24 cellular contexts compared by ENCODE assay signal in genomic region chr10:104435822-104436221, GRCh38.
DNase-seq lines count a peak whose midpoint lies in the region; ATAC-seq and TF ChIP-seq lines count a peak whose summit lies in the region.
"Had no signal": no experiment of that assay in that cellular context is flagged by ENCODE, and none has a peak within 500 bp of the region (broad histone marks: within the 10 kb centered on the region; RNA-seq: fewer than 3 reads in every experiment).

No MANE protein-coding gene starts in this region.

- dilution Hi-C loops in mammary epithelial cell (cut with HindIII; ENCODE audit: low sequenced_read_pairs), result no loop called here

- H3K9ac ChIP-seq in mammary epithelial cell (ENCODE audit: insufficient read depth, low read length), result no peak overlapping the region

- H3K4me2 ChIP-seq in mammary epithelial cell (ENCODE audit: insufficient read depth, low read depth, low read length), result no peak overlapping the region
- H3K4me2 ChIP-seq: A549 had no signal

- no peaks in the 10 kb centered on the region for H3K4me1 Mint-ChIP-seq in activated CD4-positive, alpha-beta T cell treated with anti-CD3 and anti-CD28 coated beads, Interleukin-2, amount 10 ng/mL, durations not matched to agents 24 days and 14 days
- no peaks in the 10 kb centered on the region for H3K4me1 Mint-ChIP-seq in activated naive CD4-positive, alpha-beta T cell treated with anti-CD3 and anti-CD28 coated beads for 36 hours (ENCODE audit: low read depth)
- H3K4me1 Mint-ChIP-seq: activated naive CD8-positive, alpha-beta T cell treated with anti-CD3 and anti-CD28 coated beads, Interleukin-2, amount 10 ng/mL, durations not matched to agents 7 days and 5 days; CD4-positive, alpha-beta memory T cell had no signal

- peaks cover 18% of the 10 kb centered on the region for H3K27me3 Mint-ChIP-seq in activated CD4-positive, alpha-beta T cell treated with anti-CD3 and anti-CD28 coated beads, Interleukin-2, amount 10 ng/mL, durations not matched to agents 24 days and 14 days
- H3K27me3 Mint-ChIP-seq in activated naive CD4-positive, alpha-beta T cell treated with anti-CD3 and anti-CD28 coated beads for 36 hours (ENCODE audit: low read depth), result peaks cover 9% of the 10 kb centered on the region
- H3K27me3 Mint-ChIP-seq: dendritic cell treated with granulocyte-macrophage colony-stimulating factor and Interleukin-4, amounts not matched to agents 40 ng/mL and 50 ng/mL, for 4 days had no signal

- H4K20me1 ChIP-seq in mammary epithelial cell (ENCODE audit: insufficient read depth, low read length), result no peaks in the 10 kb centered on the region

- no peaks in the 10 kb centered on the region for H3K9me3 ChIP-seq in mammary epithelial cell (replicated peaks; ENCODE audit: insufficient read depth, low read length)
- H3K9me3 ChIP-seq: A549, stomach, upper lobe of left lung had no signal

- peak; percentile 18 for DNase-seq in activated CD4-positive, alpha-beta T cell treated with anti-CD3 and anti-CD28 coated beads, Interleukin-2, amount 10 ng/mL, durations not matched to agents 24 days and 14 days
- no peak for DNase-seq in activated CD4-positive, alpha-beta T cell treated with anti-CD3 and anti-CD28 coated beads, Interleukin-2, amount 50 U/mL, for 1 hour
- DNase-seq in NCI-H446 (lab: John Stamatoyannopoulos, UW), result peak; percentile 4 to 52
- peak; percentile 62 for DNase-seq in mammary epithelial cell
- DNase-seq in skeletal muscle cell (ENCODE audit: low read depth), result peak; percentile 19
- DNase-seq in activated naive CD4-positive, alpha-beta T cell treated with anti-CD3 and anti-CD28 coated beads for 36 hours, result no peak
- no peak for DNase-seq in DMS114 treated with DMSO at 0.1 percent for 48 hours (lab: John Stamatoyannopoulos, UW; ENCODE audit: unreplicated experiment)
- DNase-seq: activated CD4-positive, CD25-positive, alpha-beta regulatory T cell; activated CD8-positive, alpha-beta memory T cell treated with anti-CD3 and anti-CD28 coated beads for 24 hours; activated naive CD8-positive, alpha-beta T cell treated with anti-CD3 and anti-CD28 coated beads, Interleukin-2, amount 10 ng/mL, durations not matched to agents 7 days and 5 days; brain microvascular endothelial cell; CD4-positive, alpha-beta memory T cell; H7; Karpas-422; NCI-H2227 treated with DMSO at 0.1 percent for 48 hours; stimulated activated CD4-positive, alpha-beta T cell treated with anti-CD3 and anti-CD28 coated beads, Interleukin-1b, Interleukin-23, amount 100 ng/mL, for 48 hours; stomach; upper lobe of left lung had no signal

- H3K27me3 ChIP-seq in mammary epithelial cell (ENCODE audit: insufficient read depth, low read length), result no peaks in the 10 kb centered on the region
- H3K27me3 ChIP-seq: brain microvascular endothelial cell, stomach, upper lobe of left lung had no signal

- no peak overlapping the region for H3K27ac ChIP-seq in mammary epithelial cell (ENCODE audit: insufficient read depth, low read depth, low read length)
- H3K27ac ChIP-seq: A549, brain microvascular endothelial cell, stomach, upper lobe of left lung had no signal

- H3K27ac Mint-ChIP-seq in activated CD4-positive, alpha-beta T cell treated with anti-CD3 and anti-CD28 coated beads, Interleukin-2, amount 10 ng/mL, durations not matched to agents 24 days and 14 days, result no peak overlapping the region
- no peak overlapping the region for H3K27ac Mint-ChIP-seq in activated naive CD4-positive, alpha-beta T cell treated with anti-CD3 and anti-CD28 coated beads for 36 hours
- H3K27ac Mint-ChIP-seq: activated naive CD8-positive, alpha-beta T cell treated with anti-CD3 and anti-CD28 coated beads, Interleukin-2, amount 10 ng/mL, durations not matched to agents 7 days and 5 days; CD4-positive, alpha-beta memory T cell; dendritic cell treated with granulocyte-macrophage colony-stimulating factor and Interleukin-4, amounts not matched to agents 40 ng/mL and 50 ng/mL, for 4 days; T-helper 1 cell treated with Interleukin-12 subunit alpha and Interleukin-12 subunit beta and Interleukin-4 antibody, amounts not matched to agents 30 μg/mL and 1 μg/mL, for 36 hours had no signal

- intact Hi-C loops in activated CD4-positive, alpha-beta T cell treated with anti-CD3 and anti-CD28 coated beads, Interleukin-2, amount 10 ng/mL, durations not matched to agents 24 days and 14 days (cut with micrococcal nuclease), result no loop called here
- intact Hi-C loops in mammary epithelial cell (cut with micrococcal nuclease), result no loop called here
- intact Hi-C loops in activated naive CD4-positive, alpha-beta T cell treated with anti-CD3 and anti-CD28 coated beads for 36 hours (cut with micrococcal nuclease), result no loop called here

- TF ChIP-seq CTCF in mammary epithelial cell (conservative IDR thresholded peaks at IDR 0.05 in 1 of 2, IDR thresholded peaks at IDR 0.05 in 1 of 2; ENCODE audit: extremely low read depth in 1 of 2, insufficient read depth in 1 of 2, low read depth in 1 of 2, low read length in 2 of 2), result no peak

- in situ Hi-C loops in mammary epithelial cell (cut with MboI; ENCODE audit: low sequenced_read_pairs in 2 of 2), result no loop called here

- H3K9me3 Mint-ChIP-seq in activated CD4-positive, alpha-beta T cell treated with anti-CD3 and anti-CD28 coated beads, Interleukin-2, amount 10 ng/mL, durations not matched to agents 24 days and 14 days, result no peaks in the 10 kb centered on the region
- no peaks in the 10 kb centered on the region for H3K9me3 Mint-ChIP-seq in activated naive CD4-positive, alpha-beta T cell treated with anti-CD3 and anti-CD28 coated beads for 36 hours
- H3K9me3 Mint-ChIP-seq: activated naive CD8-positive, alpha-beta T cell treated with anti-CD3 and anti-CD28 coated beads, Interleukin-2, amount 10 ng/mL, durations not matched to agents 7 days and 5 days; dendritic cell treated with granulocyte-macrophage colony-stimulating factor and Interleukin-4, amounts not matched to agents 40 ng/mL and 50 ng/mL, for 4 days; T-helper 1 cell treated with Interleukin-12 subunit alpha and Interleukin-12 subunit beta and Interleukin-4 antibody, amounts not matched to agents 30 μg/mL and 1 μg/mL, for 36 hours had no signal

- H2AFZ ChIP-seq in mammary epithelial cell (ENCODE audit: low read depth, low read length), result no peak overlapping the region

- no peaks in the 10 kb centered on the region for H3K36me3 ChIP-seq in mammary epithelial cell (ENCODE audit: insufficient read depth, low read length)
- H3K36me3 ChIP-seq: brain microvascular endothelial cell, stomach, upper lobe of left lung had no signal

- H3K79me2 ChIP-seq in mammary epithelial cell (ENCODE audit: insufficient read depth, low read length), result no peaks in the 10 kb centered on the region

- 0% methylated on average over 2 of the region's 2 CpGs for WGBS in mammary epithelial cell (ENCODE audit: low coverage, missing lambda C conversion rate)

- BruUV-seq in mammary epithelial cell (replicated peaks; lab: Mats Ljungman, UMichigan), result no TSS peak

- H3K4me3 ChIP-seq in mammary epithelial cell (replicated peaks in 1 of 3; ENCODE audit: insufficient read depth in 1 of 3, low read depth in 2 of 3, low read length in 3 of 3) (no peak overlapping the region), skeletal muscle cell (ENCODE audit: low read depth, low read length) (no peak overlapping the region)
- H3K4me3 ChIP-seq: A549, lung, stomach, upper lobe of left lung had no signal

- CTCF ChIA-PET in mammary epithelial cell (lab: Charles Lee; ENCODE audit: low non-redundant PET), result no interaction called here
- CTCF ChIA-PET in activated naive CD4-positive, alpha-beta T cell treated with anti-CD3 and anti-CD28 coated beads for 36 hours (lab: Charles Lee), result no interaction called here

- no peak overlapping the region for H3K4me3 Mint-ChIP-seq in activated CD4-positive, alpha-beta T cell treated with anti-CD3 and anti-CD28 coated beads, Interleukin-2, amount 10 ng/mL, durations not matched to agents 24 days and 14 days
- no peak overlapping the region for H3K4me3 Mint-ChIP-seq in activated naive CD4-positive, alpha-beta T cell treated with anti-CD3 and anti-CD28 coated beads for 36 hours
- H3K4me3 Mint-ChIP-seq: activated naive CD8-positive, alpha-beta T cell treated with anti-CD3 and anti-CD28 coated beads, Interleukin-2, amount 10 ng/mL, durations not matched to agents 7 days and 5 days; CD4-positive, alpha-beta memory T cell; dendritic cell treated with granulocyte-macrophage colony-stimulating factor and Interleukin-4, amounts not matched to agents 40 ng/mL and 50 ng/mL, for 4 days; T-helper 1 cell treated with Interleukin-12 subunit alpha and Interleukin-12 subunit beta and Interleukin-4 antibody, amounts not matched to agents 30 μg/mL and 1 μg/mL, for 36 hours had no signal

- peaks cover 18% of the 10 kb centered on the region for H3K4me1 ChIP-seq in mammary epithelial cell (ENCODE audit: insufficient read depth, low read length)
- H3K4me1 ChIP-seq: A549, stomach, upper lobe of left lung had no signal

- no peaks in the 10 kb centered on the region for H3K36me3 Mint-ChIP-seq in activated CD4-positive, alpha-beta T cell treated with anti-CD3 and anti-CD28 coated beads, Interleukin-2, amount 10 ng/mL, durations not matched to agents 24 days and 14 days (ENCODE audit: low read depth)
- no peaks in the 10 kb centered on the region for H3K36me3 Mint-ChIP-seq in activated naive CD4-positive, alpha-beta T cell treated with anti-CD3 and anti-CD28 coated beads for 36 hours (ENCODE audit: low read depth)
- H3K36me3 Mint-ChIP-seq: activated naive CD8-positive, alpha-beta T cell treated with anti-CD3 and anti-CD28 coated beads, Interleukin-2, amount 10 ng/mL, durations not matched to agents 7 days and 5 days; CD4-positive, alpha-beta memory T cell had no signal

- no peak for ATAC-seq in HG02840 (IDR thresholded peaks at IDR 0.05; ENCODE audit: low FRiP score, unreplicated experiment)
- ATAC-seq: A549, sciatic nerve had no signal

Comparison
In these comparisons a context has a peak if more than half of its experiments do, and no peak if none do; other contexts are left out.
1. DNase-seq: peak in activated CD4-positive, alpha-beta T cell treated with anti-CD3 and anti-CD28 coated beads, Interleukin-2, amount 10 ng/mL, durations not matched to agents 24 days and 14 days (single experiment), NCI-H446 (2 of 2), mammary epithelial cell (single experiment) and skeletal muscle cell (single experiment); none in activated CD4-positive, alpha-beta T cell treated with anti-CD3 and anti-CD28 coated beads, Interleukin-2, amount 50 U/mL, for 1 hour (single experiment), activated naive CD4-positive, alpha-beta T cell treated with anti-CD3 and anti-CD28 coated beads for 36 hours (single experiment) and DMS114 treated with DMSO at 0.1 percent for 48 hours (single experiment).